In genomic region chr10:77533156-77533886, GRCh38 we compare ENCODE assay signal across 2 cellular contexts.
TF ChIP-seq lines count a peak whose summit lies in the region.

No MANE protein-coding gene starts in this region.

TF ChIP-seq in H1, 55 proteins besides CTCF, POLR2A, EP300 and RAD21:
- TF ChIP-seq RFX5 (IDR thresholded peaks at IDR 0.05; ENCODE audit: borderline replicate concordance, low read depth, low read length) (no peak), TEAD4 (IDR thresholded peaks at IDR 0.05; ENCODE audit: low read depth, low read length) (no peak), POLR2AphosphoS5 (IDR thresholded peaks at IDR 0.05; ENCODE audit: low read depth, low read length) (no peak), HDAC2 (IDR thresholded peaks at IDR 0.05; ENCODE audit: borderline replicate concordance in 1 of 2, low read depth in 2 of 2, low read length in 2 of 2) (no peak), CBX5 (IDR thresholded peaks at IDR 0.05; ENCODE audit: low read depth, low read length) (no peak), SIN3A (conservative IDR thresholded peaks at IDR 0.05 in 1 of 2, IDR thresholded peaks at IDR 0.05 in 1 of 2; ENCODE audit: low read depth in 1 of 2, low read length in 2 of 2) (no peak), YY1 (IDR thresholded peaks at IDR 0.05; ENCODE audit: low read depth, low read length) (no peak), MAFK (IDR thresholded peaks at IDR 0.05; ENCODE audit: low read depth, low read length) (no peak), BCL11A (IDR thresholded peaks at IDR 0.05; ENCODE audit: low read depth in 2 of 2, low read length in 2 of 2) (no peak), NANOG (IDR thresholded peaks at IDR 0.05; ENCODE audit: insufficient read depth, low read depth, low read length, poor library complexity, severe bottlenecking) (no peak), RNF2 (IDR thresholded peaks at IDR 0.05; ENCODE audit: borderline replicate concordance, low read depth, low read length, missing control alignments, poor library complexity, severe bottlenecking) (no peak), HDAC6 (IDR thresholded peaks at IDR 0.05; ENCODE audit: low read depth, low read length) (no peak)

TF ChIP-seq in GM12891, 5 proteins besides CTCF, POLR2A, EP300 and RAD21 (continued from another document):
- TF ChIP-seq PAX5 (IDR thresholded peaks at IDR 0.05; ENCODE audit: insufficient read depth, low read length, severe bottlenecking) = no peak
- no peak for TF ChIP-seq POU2F2 (IDR thresholded peaks at IDR 0.05; ENCODE audit: low read depth, low read length)
- no peak for TF ChIP-seq POLR2AphosphoS5 (IDR thresholded peaks at IDR 0.05; ENCODE audit: low read depth, low read length)
- TF ChIP-seq TAF1 (IDR thresholded peaks at IDR 0.05; ENCODE audit: low read depth, low read length) = no peak
